In genomic region chr4:108763226-108763593, GRCh38 we compare ENCODE assay signal across 9 cellular contexts. TPM values are rescaled to one million over a fixed set of nuclear protein-coding genes. Genes with fewer than 3 reads are reported as not detected.
DNase-seq lines count a peak whose midpoint lies in the region; TF ChIP-seq lines count a peak whose summit lies in the region.
"Had no signal": no experiment of that assay in that cellular context is flagged by ENCODE, and none has a peak within 500 bp of the region (broad histone marks: within the 10 kb centered on the region; RNA-seq: fewer than 3 reads in every experiment).

No MANE protein-coding gene starts in this region.

- H3K9ac ChIP-seq in adipocyte (ENCODE audit: low read length) (peak overlapping the region; percentile 21), skeletal muscle satellite cell (ENCODE audit: low read depth, low read length) (no peak overlapping the region)

- H3K36me3 ChIP-seq in HEK293 (ENCODE audit: control insufficient read depth in 2 of 2, insufficient read depth in 1 of 2, low read length in 2 of 2) (no peaks in the 10 kb centered on the region), adipocyte (ENCODE audit: control insufficient read depth, insufficient read depth, low read length, severe bottlenecking) (no peaks in the 10 kb centered on the region), skeletal muscle satellite cell (ENCODE audit: insufficient read depth, low read length) (no peaks in the 10 kb centered on the region)

- H3K27me3 ChIP-seq in adipocyte (replicated peaks; ENCODE audit: control insufficient read depth, insufficient read depth, low read length): peaks cover 18% of the 10 kb centered on the region
- H3K27me3 ChIP-seq in skeletal muscle satellite cell (ENCODE audit: control insufficient read depth, insufficient read depth, low read length): peaks cover 28% of the 10 kb centered on the region

- H3K9me3 ChIP-seq in HEK293 (ENCODE audit: control insufficient read depth, insufficient read depth, low read depth, low read length) (no peaks in the 10 kb centered on the region), adipocyte (ENCODE audit: control insufficient read depth, low read length) (no peaks in the 10 kb centered on the region), skeletal muscle satellite cell (replicated peaks; ENCODE audit: low read length) (no peaks in the 10 kb centered on the region)

- CTCF ChIA-PET in HEK293 (lab: Yijun Ruan, JAX): no interaction called here

- H3K4me3 ChIP-seq in HEK293 (ENCODE audit: low read depth, low read length) (peak overlapping the region; percentile 55), adipocyte (ENCODE audit: low read length) (peak overlapping the region; percentile 85), iPS-11a (ENCODE audit: low read depth, low read length) (peak overlapping the region; percentile 78), skeletal muscle satellite cell (ENCODE audit: low read length) (peak overlapping the region; percentile 78)

- H3K4me2 ChIP-seq in skeletal muscle satellite cell (ENCODE audit: low read length): peak overlapping the region; percentile 98

- no peak overlapping the region; the same call in 1 of the 2 replicates for H3K27ac ChIP-seq in HEK293 (ENCODE audit: extremely low read depth, low read depth, low read length)

- no peak for TF ChIP-seq CTCF in HEK293 (tag by site-specific recombination; IDR thresholded peaks at IDR 0.05)

- peak; percentile 24 for DNase-seq in adipocyte (ENCODE audit: low read depth)
- no peak for DNase-seq in activated CD8-positive, alpha-beta memory T cell treated with anti-CD3 and anti-CD28 coated beads for 24 hours
- no peak for DNase-seq in activated gamma-delta T cell treated with Interleukin-2 at 50 U/mL for 16 hours
- DNase-seq in COLO668 (lab: John Stamatoyannopoulos, UW; ENCODE audit: unreplicated experiment): no peak
- no peak for DNase-seq in SKM-1 treated with dmso at 0.1 percent for 144 hours (lab: John Stamatoyannopoulos, UW; ENCODE audit: unreplicated experiment)
- DNase-seq: NCI-H1436 treated with DMSO at 0.1 percent for 48 hours had no signal

- POLR2A ChIA-PET in HEK293 (lab: Yijun Ruan, JAX): no interaction called here

- H3K4me1 ChIP-seq in HEK293 (ENCODE audit: control insufficient read depth, insufficient read depth, low read length) (no peaks in the 10 kb centered on the region), adipocyte (ENCODE audit: control insufficient read depth, insufficient read depth, low read length) (peaks cover 9% of the 10 kb centered on the region), skeletal muscle satellite cell (ENCODE audit: control insufficient read depth, insufficient read depth, low read length) (peaks cover 6% of the 10 kb centered on the region)

TF ChIP-seq in HEK293, 187 proteins besides CTCF, POLR2A, EP300 and RAD21:
- TF ChIP-seq ZNF366 (tag by site-specific recombination; conservative IDR thresholded peaks at IDR 0.05): 0 out of 2 replicates have a peak, but pooled peaks have one; percentile 43
- TF ChIP-seq, protein P1, sequence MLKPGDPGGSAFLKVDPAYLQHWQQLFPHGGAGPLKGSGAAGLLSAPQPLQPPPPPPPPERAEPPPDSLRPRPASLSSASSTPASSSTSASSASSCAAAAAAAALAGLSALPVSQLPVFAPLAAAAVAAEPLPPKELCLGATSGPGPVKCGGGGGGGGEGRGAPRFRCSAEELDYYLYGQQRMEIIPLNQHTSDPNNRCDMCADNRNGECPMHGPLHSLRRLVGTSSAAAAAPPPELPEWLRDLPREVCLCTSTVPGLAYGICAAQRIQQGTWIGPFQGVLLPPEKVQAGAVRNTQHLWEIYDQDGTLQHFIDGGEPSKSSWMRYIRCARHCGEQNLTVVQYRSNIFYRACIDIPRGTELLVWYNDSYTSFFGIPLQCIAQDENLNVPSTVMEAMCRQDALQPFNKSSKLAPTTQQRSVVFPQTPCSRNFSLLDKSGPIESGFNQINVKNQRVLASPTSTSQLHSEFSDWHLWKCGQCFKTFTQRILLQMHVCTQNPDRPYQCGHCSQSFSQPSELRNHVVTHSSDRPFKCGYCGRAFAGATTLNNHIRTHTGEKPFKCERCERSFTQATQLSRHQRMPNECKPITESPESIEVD (tag by site-specific recombination; IDR thresholded peaks at IDR 0.05): no peak
TF ChIP-seq in HEK293: peak in this region for 1.

RNA-seq across cellular contexts. Expression of gene ETNPPL, which starts 0.4 kb away (rescaled TPM):
- total RNA-seq in skeletal muscle satellite cell (2012; rRNA removed): not detected in 2 replicates
